28 cellular contexts compared by ENCODE assay signal in genomic region chr10:107831772-107832171, GRCh38.
"Had no signal": no experiment of that assay in that cellular context is flagged by ENCODE, and none has a peak within 500 bp of the region (broad histone marks: within the 10 kb centered on the region; RNA-seq: fewer than 3 reads in every experiment).

No MANE protein-coding gene starts in this region.

- H3K36me3 ChIP-seq: colonic mucosa, esophagus muscularis mucosa, esophagus squamous epithelium, gastrocnemius medialis, gastroesophageal sphincter, heart left ventricle, heart right ventricle had no signal

- H2AFZ ChIP-seq: hepatocyte had no signal

- H3K4me3 ChIP-seq: colonic mucosa, coronary artery, dorsolateral prefrontal cortex, esophagus muscularis mucosa, esophagus squamous epithelium, gastrocnemius medialis, gastroesophageal sphincter, heart left ventricle, heart right ventricle, hepatocyte had no signal

- ATAC-seq: effector memory CD8-positive, alpha-beta T cell; esophagus mucosa; foreskin keratinocyte; gastrocnemius medialis; gastroesophageal sphincter; heart left ventricle; heart right ventricle had no signal

- DNase-seq: colonic mucosa; cortex of kidney; dermis blood vessel endothelial cell; dorsolateral prefrontal cortex; effector CD4-positive, alpha-beta T cell; effector CD8-positive, alpha-beta T cell; effector memory CD4-positive, alpha-beta T cell; effector memory CD8-positive, alpha-beta T cell; endodermal cell; erythroblast; esophagus squamous epithelium; foreskin fibroblast; foreskin keratinocyte; foreskin melanocyte; gastrocnemius medialis; glutamatergic neuron; head of caudate nucleus; heart left ventricle; heart right ventricle had no signal

- H3K9me3 ChIP-seq: colonic mucosa, esophagus muscularis mucosa, esophagus squamous epithelium, gastrocnemius medialis, gastroesophageal sphincter, heart left ventricle had no signal

- H3K27me3 ChIP-seq: colonic mucosa, esophagus muscularis mucosa, esophagus squamous epithelium, foreskin keratinocyte, gastrocnemius medialis, gastroesophageal sphincter, heart left ventricle, heart right ventricle, hepatocyte had no signal

- FAIRE-seq: endometrium, endothelial cell of umbilical vein, frontal cortex had no signal

- H3K27ac ChIP-seq: colonic mucosa, coronary artery, dorsolateral prefrontal cortex, epithelial cell of prostate, esophagus muscularis mucosa, esophagus squamous epithelium, foreskin keratinocyte, gastrocnemius medialis, gastroesophageal sphincter, heart left ventricle, heart right ventricle, hepatocyte had no signal

- H3K79me2 ChIP-seq: hepatocyte had no signal

- H3K4me1 ChIP-seq: colonic mucosa, esophagus muscularis mucosa, esophagus squamous epithelium, gastrocnemius medialis, gastroesophageal sphincter, heart left ventricle, heart right ventricle had no signal

- H3K4me2 ChIP-seq: hepatocyte had no signal
